ENCODE assay signal across 2 cellular contexts in the genomic region with DNA sequence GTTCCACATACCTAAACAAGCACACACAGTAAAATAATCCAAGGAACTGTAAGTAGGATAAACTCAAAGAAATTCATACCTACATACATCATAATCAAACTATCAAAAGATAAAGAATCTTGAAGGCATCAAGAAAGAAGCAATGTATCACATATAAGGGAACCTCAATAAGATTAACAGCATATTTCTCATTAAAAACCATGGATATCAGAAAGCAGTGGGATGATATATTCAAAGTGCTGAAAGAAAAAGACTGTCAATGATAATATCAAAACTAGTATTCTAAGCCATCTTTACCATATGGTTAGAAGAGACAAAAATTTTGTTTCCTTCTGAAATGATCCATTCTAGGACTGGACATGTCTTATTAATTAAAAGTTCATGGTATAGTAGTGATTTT.
A peak's percentile ranks its signal among the peaks of the same experiment; 100 is the strongest.
TF ChIP-seq lines count a peak whose summit lies in the region.

No MANE protein-coding gene starts in this region.

TF ChIP-seq in HepG2, 621 proteins besides CTCF, POLR2A, EP300 and RAD21:
- TF ChIP-seq SCMH1 (CRISPR knock-in tag; IDR thresholded peaks at IDR 0.05; ENCODE audit: borderline replicate concordance) (no peak), ZNF317 (CRISPR knock-in tag; IDR thresholded peaks at IDR 0.05) (peak; percentile 97)
TF ChIP-seq in HepG2: peak in this region for 1.

TF ChIP-seq in K562, 482 proteins besides CTCF, POLR2A, EP300 and RAD21:
- TF ChIP-seq HDAC8 (tag; IDR thresholded peaks at IDR 0.05) (no peak), TRIM28 (IDR thresholded peaks at IDR 0.05) (0 out of 2 replicates have a peak, but pooled peaks have one; percentile 41), PRPF4 (IDR thresholded peaks at IDR 0.05; ENCODE audit: insufficient read depth, low read depth, low read length, poor library complexity, severe bottlenecking) (no peak), ZNF224 (CRISPR knock-in tag; IDR thresholded peaks at IDR 0.05) (no peak), PTBP1 (IDR thresholded peaks at IDR 0.05; ENCODE audit: low read depth, low read length) (no peak)
TF ChIP-seq in K562: peak in this region for 1.
